16 cellular contexts compared by ENCODE assay signal in genomic region chr6:150634641-150635292, GRCh38. TPM values are rescaled to one million over a fixed set of nuclear protein-coding genes. Genes with fewer than 3 reads are reported as not detected.
A peak's percentile ranks its signal among the peaks of the same experiment; 100 is the strongest.
DNase-seq lines count a peak whose midpoint lies in the region; ATAC-seq, FAIRE-seq and TF ChIP-seq lines count a peak whose summit lies in the region.
"Had no signal": no experiment of that assay in that cellular context is flagged by ENCODE, and none has a peak within 500 bp of the region (broad histone marks: within the 10 kb centered on the region; RNA-seq: fewer than 3 reads in every experiment).

No MANE protein-coding gene starts in this region.

- H3K36me3 ChIP-seq in Peyer's patch = no peaks in the 10 kb centered on the region

- no peak for DNase-seq in stimulated activated naive CD8-positive, alpha-beta T cell treated with anti-CD3 and anti-CD28 coated beads, Interleukin-15, Interleukin-2, amounts not matched to agents 100 U/mL and 50 U/mL, for 24 hours
- DNase-seq in Peyer's patch = no peak
- DNase-seq in fibroblast of mammary gland (ENCODE audit: low read depth) = peak; percentile 22
- no peak for DNase-seq in HuH-7 (ENCODE audit: low spot score)
- no peak for DNase-seq in HTR-8/SVneo (ENCODE audit: insufficient read length, low spot score)
- DNase-seq in hypothalamus (lab: John Stamatoyannopoulos, UW) = no peak
- DNase-seq: activated CD8-positive, alpha-beta T cell treated with anti-CD3 and anti-CD28 coated beads for 36 hours; activated naive CD4-positive, alpha-beta T cell; DMS 273 treated with DMSO at 0.1 percent for 48 hours; effector memory CD4-positive, alpha-beta T cell; HFFc6; NCI-H2081 treated with DMSO at 0.1 percent for 48 hours; NCI-H748 treated with DMSO at 0.1 percent for 48 hours; T1000 had no signal

- no peak for ATAC-seq in stimulated activated naive CD8-positive, alpha-beta T cell treated with anti-CD3 and anti-CD28 coated beads, Interleukin-15, Interleukin-2, amounts not matched to agents 100 U/mL and 50 U/mL, for 24 hours
- no peak for ATAC-seq in HG03520 (IDR thresholded peaks at IDR 0.05; ENCODE audit: unreplicated experiment)
- ATAC-seq: activated CD8-positive, alpha-beta T cell treated with anti-CD3 and anti-CD28 coated beads for 36 hours had no signal

- peak overlapping the region; percentile 14 for H3K4me3 Mint-ChIP-seq in stimulated activated naive CD8-positive, alpha-beta T cell treated with anti-CD3 and anti-CD28 coated beads, Interleukin-15, Interleukin-2, amounts not matched to agents 100 ng/mL and 50 ng/mL, for 24 hours
- H3K4me3 Mint-ChIP-seq: HFFc6 had no signal

- H3K27me3 Mint-ChIP-seq in stimulated activated naive CD8-positive, alpha-beta T cell treated with anti-CD3 and anti-CD28 coated beads, Interleukin-15, Interleukin-2, amounts not matched to agents 100 ng/mL and 50 ng/mL, for 24 hours = peaks cover 16% of the 10 kb centered on the region

- H3K27ac ChIP-seq in Peyer's patch = peak overlapping the region in 3 of 4 donors; percentile 61 to 89 (median 78)

- H3K4me1 ChIP-seq in Peyer's patch = peaks cover 0 to 44% (median 13%) of the 10 kb centered on the region in 4 donors

- H3K4me3 ChIP-seq in Peyer's patch = no peak overlapping the region
- no peak overlapping the region for H3K4me3 ChIP-seq in fibroblast of mammary gland (ENCODE audit: control insufficient read depth, low read depth, low read length)

- H3K27me3 ChIP-seq in Peyer's patch = no peaks in the 10 kb centered on the region

- no peaks in the 10 kb centered on the region for H3K9me3 Mint-ChIP-seq in stimulated activated naive CD8-positive, alpha-beta T cell treated with anti-CD3 and anti-CD28 coated beads, Interleukin-15, Interleukin-2, amounts not matched to agents 100 ng/mL and 50 ng/mL, for 24 hours
- H3K9me3 Mint-ChIP-seq: activated CD8-positive, alpha-beta T cell treated with anti-CD3 and anti-CD28 coated beads for 36 hours had no signal

- H3K9me3 ChIP-seq in Peyer's patch = no peaks in the 10 kb centered on the region

- no peak for TF ChIP-seq POLR2A in Peyer's patch (IDR thresholded peaks at IDR 0.05)

- H3K36me3 Mint-ChIP-seq in stimulated activated naive CD8-positive, alpha-beta T cell treated with anti-CD3 and anti-CD28 coated beads, Interleukin-15, Interleukin-2, amounts not matched to agents 100 ng/mL and 50 ng/mL, for 24 hours (ENCODE audit: low read depth) = no peaks in the 10 kb centered on the region

- FAIRE-seq in HTR-8/SVneo (lab: Jason Lieb, UNC) = no peak

- H3K4me1 Mint-ChIP-seq in stimulated activated naive CD8-positive, alpha-beta T cell treated with anti-CD3 and anti-CD28 coated beads, Interleukin-15, Interleukin-2, amounts not matched to agents 100 ng/mL and 50 ng/mL, for 24 hours (ENCODE audit: low read depth) = peaks cover 85% of the 10 kb centered on the region

- TF ChIP-seq CTCF in Peyer's patch (IDR thresholded peaks at IDR 0.05) (no peak), fibroblast of mammary gland (conservative IDR thresholded peaks at IDR 0.05; ENCODE audit: control insufficient read depth, insufficient read depth, low read depth, low read length) (no peak)

- H3K27ac Mint-ChIP-seq in stimulated activated naive CD8-positive, alpha-beta T cell treated with anti-CD3 and anti-CD28 coated beads, Interleukin-15, Interleukin-2, amounts not matched to agents 100 ng/mL and 50 ng/mL, for 24 hours = no peak overlapping the region
- H3K27ac Mint-ChIP-seq: HFFc6 had no signal

RNA-seq across cellular contexts. Expression of gene PLEKHG1, which starts 35.1 kb away (rescaled TPM):
- total RNA-seq in Peyer's patch = 100 to 1,000 TPM in 1 of 4 donors, 10 to 100 TPM in 3; 52.2 to 281 (median 64.6) TPM
